ENCODE assay signal across 21 cellular contexts in genomic region chr1:225483818-225484656, GRCh38. TPM values are rescaled to one million over a fixed set of nuclear protein-coding genes. Genes with fewer than 3 reads are reported as not detected.
DNase-seq lines count a peak whose midpoint lies in the region; ATAC-seq and TF ChIP-seq lines count a peak whose summit lies in the region.
"Had no signal": no experiment of that assay in that cellular context is flagged by ENCODE, and none has a peak within 500 bp of the region (broad histone marks: within the 10 kb centered on the region; RNA-seq: fewer than 3 reads in every experiment).

No MANE protein-coding gene starts in this region.

- no peak overlapping the region for H2BK5ac ChIP-seq in trophoblast cell (ENCODE audit: low read depth, low read length, poor library complexity)

- H3K27me3 Mint-ChIP-seq in WTC11 (ENCODE audit: low read depth), result no peaks in the 10 kb centered on the region
- peaks cover 12% of the 10 kb centered on the region for H3K27me3 Mint-ChIP-seq in activated CD4-positive, alpha-beta memory T cell treated with anti-CD3 and anti-CD28 coated beads, Interleukin-2, amount 10 ng/mL, durations not matched to agents 7 days and 5 days
- H3K27me3 Mint-ChIP-seq: natural killer cell treated with Interleukin-12 subunit alpha and Interleukin-12 subunit beta and Interleukin-15 and Interleukin-18, amount 100 ng/mL, for 72 hours had no signal

- no peak for TF ChIP-seq CTCF in WTC11 (IDR thresholded peaks at IDR 0.05)

- no peaks in the 10 kb centered on the region; a peak in 2 of 22 replicates for H4K20me1 ChIP-seq in BLaER1 treated with 17β-estradiol and CSF1 and Interleukin-3, amounts not matched to agents 10 nM and 100 nM

- no peak overlapping the region for H4K91ac ChIP-seq in trophoblast cell (ENCODE audit: low read depth, low read length)

- no peak overlapping the region for H3K4me3 ChIP-seq in BLaER1 treated with 17β-estradiol and CSF1 and Interleukin-3, amounts not matched to agents 10 nM and 100 nM
- no peak overlapping the region for H3K4me3 ChIP-seq in trophoblast cell (ENCODE audit: low read depth, low read length)
- H3K4me3 ChIP-seq: adrenal gland, lung, MG63, testis had no signal

- intact Hi-C loops in left cardiac atrium (cut with DNase I), result no loop called here

- no peak overlapping the region for H3K14ac ChIP-seq in trophoblast cell (ENCODE audit: low read length)

- no peaks in the 10 kb centered on the region for H3K9me3 ChIP-seq in BLaER1 treated with 17β-estradiol and CSF1 and Interleukin-3, amounts not matched to agents 10 nM and 100 nM (replicated peaks in 1 of 11)
- H3K9me3 ChIP-seq in trophoblast cell (ENCODE audit: insufficient read depth, low read depth, low read length), result no peaks in the 10 kb centered on the region
- H3K9me3 ChIP-seq: adrenal gland, MG63, testis had no signal

- no peak overlapping the region for H4K12ac ChIP-seq in trophoblast cell (ENCODE audit: low read depth, low read length)

- H3K4me1 Mint-ChIP-seq in WTC11, result peaks cover 16% of the 10 kb centered on the region
- no peaks in the 10 kb centered on the region for H3K4me1 Mint-ChIP-seq in activated CD4-positive, alpha-beta memory T cell treated with anti-CD3 and anti-CD28 coated beads, Interleukin-2, amount 10 ng/mL, durations not matched to agents 7 days and 5 days

- no peaks in the 10 kb centered on the region for H3K79me1 ChIP-seq in trophoblast cell (ENCODE audit: low read length)

- no peak overlapping the region for H4K8ac ChIP-seq in trophoblast cell (ENCODE audit: low read depth, low read length)

- peak overlapping the region in 8 of 11 experiments; percentile 20 to 85 (median 62); a peak in 16 of 22 replicates for H3K4me2 ChIP-seq in BLaER1 treated with 17β-estradiol and CSF1 and Interleukin-3, amounts not matched to agents 10 nM and 100 nM
- H3K4me2 ChIP-seq in trophoblast cell (ENCODE audit: low read length), result no peak overlapping the region

- DNase-seq in WTC11 (ENCODE audit: low spot score) (peak; percentile 10), left cardiac atrium (peak; percentile 22), trophoblast cell (no peak), NCI-H1417 (lab: John Stamatoyannopoulos, UW) (no peak)
- DNase-seq in activated CD4-positive, alpha-beta memory T cell treated with anti-CD3 and anti-CD28 coated beads, Interleukin-2, amount 10 ng/mL, durations not matched to agents 7 days and 5 days, result no peak
- DNase-seq in stimulated activated naive CD4-positive, alpha-beta T cell (lab: John Stamatoyannopoulos, UW), result no peak
- no peak for DNase-seq in central memory CD4-positive, alpha-beta T cell
- DNase-seq: activated CD4-positive, alpha-beta T cell treated with anti-CD3 and anti-CD28 coated beads for 4 hours; activated effector memory CD4-positive, alpha-beta T cell treated with Interleukin-2 at 50 U/mL for 16 hours; CD8-positive, alpha-beta memory T cell; DMS79 treated with DMSO at 0.1 percent for 48 hours; IMR-90; MG63; NCI-H446 treated with DMSO at 0.1 percent for 48 hours; testis had no signal

- H2AK5ac ChIP-seq in trophoblast cell (ENCODE audit: low read length), result no peak overlapping the region

- CTCF ChIA-PET in WTC11 (lab: Charles Lee), result interaction anchor here (0.9 to 8.2 kb wide), 6 partner anchors 9 to 504 kb away, joined by 3 to 73 read pairs (median 12); no protein-coding TSS in a partner anchor
- CTCF ChIA-PET in activated CD4-positive, alpha-beta memory T cell treated with anti-CD3 and anti-CD28 coated beads, Interleukin-2, amount 10 ng/mL, durations not matched to agents 7 days and 5 days (lab: Charles Lee), result interaction anchor here (0.6 to 4.7 kb wide), 2 partner anchors 9 to 247 kb away, joined by 3 to 13 read pairs; no protein-coding TSS in a partner anchor

- no peak overlapping the region for H3K18ac ChIP-seq in trophoblast cell (ENCODE audit: low read length)

- H3K4me1 ChIP-seq in BLaER1 treated with 17β-estradiol and CSF1 and Interleukin-3, amounts not matched to agents 10 nM and 100 nM, result peaks cover 15 to 68% (median 61%) of the 10 kb centered on the region in 10 experiments
- H3K4me1 ChIP-seq in trophoblast cell (ENCODE audit: control insufficient read depth in 1 of 2, insufficient read depth in 2 of 2, low read length in 2 of 2), result no peaks in the 10 kb centered on the region
- H3K4me1 ChIP-seq: adrenal gland, testis had no signal

- 0 out of 22 replicates have a peak overlapping the region, but pooled peaks of 1 of the 11 experiments have one; percentile 11 for H3K27ac ChIP-seq in BLaER1 treated with 17β-estradiol and CSF1 and Interleukin-3, amounts not matched to agents 10 nM and 100 nM
- H3K27ac ChIP-seq in trophoblast cell (ENCODE audit: low read depth, low read length), result no peak overlapping the region
- H3K27ac ChIP-seq: adrenal gland, HL-60, testis had no signal

- H2BK12ac ChIP-seq in trophoblast cell (ENCODE audit: low read length), result no peak overlapping the region

- H3K79me2 ChIP-seq in trophoblast cell (ENCODE audit: control insufficient read depth, insufficient read depth, low read length, poor library complexity), result no peaks in the 10 kb centered on the region

- no peak overlapping the region for H2AFZ ChIP-seq in trophoblast cell (ENCODE audit: insufficient read depth, low read length, poor library complexity)

- H3K9me3 Mint-ChIP-seq in WTC11, result no peaks in the 10 kb centered on the region
- H3K9me3 Mint-ChIP-seq in activated CD4-positive, alpha-beta memory T cell treated with anti-CD3 and anti-CD28 coated beads, Interleukin-2, amount 10 ng/mL, durations not matched to agents 7 days and 5 days, result no peaks in the 10 kb centered on the region
- H3K9me3 Mint-ChIP-seq: CD8-positive, alpha-beta memory T cell; natural killer cell treated with Interleukin-12 subunit alpha and Interleukin-12 subunit beta and Interleukin-15 and Interleukin-18, amount 100 ng/mL, for 72 hours had no signal

- no CpG with 5 or more reads among the region's 23 CpGs for WGBS in trophoblast cell (ENCODE audit: extremely low coverage, insufficient coverage, insufficient read length)

- no peaks in the 10 kb centered on the region for H3K36me3 ChIP-seq in BLaER1 treated with 17β-estradiol and CSF1 and Interleukin-3, amounts not matched to agents 10 nM and 100 nM
- H3K36me3 ChIP-seq in trophoblast cell (ENCODE audit: control insufficient read depth in 1 of 2, insufficient read depth in 2 of 2, low read length in 2 of 2), result no peaks in the 10 kb centered on the region
- H3K36me3 ChIP-seq: adrenal gland had no signal

- no peak overlapping the region for H3K4ac ChIP-seq in trophoblast cell (ENCODE audit: low read depth, low read length)

- POLR2A ChIA-PET in WTC11 (lab: Charles Lee), result interaction anchor here (0.7 kb wide), 1 partner anchor 184 kb away, joined by 3 read pairs; no protein-coding TSS in a partner anchor
- POLR2A ChIA-PET in activated CD4-positive, alpha-beta memory T cell treated with anti-CD3 and anti-CD28 coated beads, Interleukin-2, amount 10 ng/mL, durations not matched to agents 7 days and 5 days (lab: Charles Lee), result interaction anchor here (2.0 to 2.2 kb wide), 2 partner anchors 16 kb away, joined by 7 to 9 read pairs; no protein-coding TSS in a partner anchor

- no peaks in the 10 kb centered on the region for H3K36me3 Mint-ChIP-seq in WTC11
- no peaks in the 10 kb centered on the region for H3K36me3 Mint-ChIP-seq in activated CD4-positive, alpha-beta memory T cell treated with anti-CD3 and anti-CD28 coated beads, Interleukin-2, amount 10 ng/mL, durations not matched to agents 7 days and 5 days (ENCODE audit: low read depth)
- H3K36me3 Mint-ChIP-seq: CD8-positive, alpha-beta memory T cell; natural killer cell treated with Interleukin-12 subunit alpha and Interleukin-12 subunit beta and Interleukin-15 and Interleukin-18, amount 100 ng/mL, for 72 hours had no signal

- peak overlapping the region; percentile 65 for H3K23ac ChIP-seq in trophoblast cell (ENCODE audit: low read length)

- no peak for ATAC-seq in WTC11
- ATAC-seq in left cardiac atrium, result peak; percentile 42 to 69
- ATAC-seq: natural killer cell treated with Interleukin-12 subunit alpha and Interleukin-12 subunit beta and Interleukin-15 and Interleukin-18, amount 100 ng/mL, for 72 hours had no signal

- peaks cover 0 to 15% (median 0%) of the 10 kb centered on the region in 11 experiments; a peak in 6 of 22 replicates for H3K27me3 ChIP-seq in BLaER1 treated with 17β-estradiol and CSF1 and Interleukin-3, amounts not matched to agents 10 nM and 100 nM
- H3K27me3 ChIP-seq in trophoblast cell (ENCODE audit: insufficient read depth, low read length), result no peaks in the 10 kb centered on the region
- H3K27me3 ChIP-seq: adrenal gland, MG63, testis had no signal

- H2BK120ac ChIP-seq in trophoblast cell (ENCODE audit: insufficient read depth, low read length, poor library complexity), result no peak overlapping the region

- H3K9ac ChIP-seq in BLaER1 treated with 17β-estradiol and CSF1 and Interleukin-3, amounts not matched to agents 10 nM and 100 nM, result 0 out of 22 replicates have a peak overlapping the region, but pooled peaks of 1 of the 11 experiments have one; percentile 20
- peak overlapping the region; percentile 37 for H3K9ac ChIP-seq in trophoblast cell (ENCODE audit: low read length)

- no peak overlapping the region for H3K4me3 Mint-ChIP-seq in WTC11
- no peak overlapping the region for H3K4me3 Mint-ChIP-seq in activated CD4-positive, alpha-beta memory T cell treated with anti-CD3 and anti-CD28 coated beads, Interleukin-2, amount 10 ng/mL, durations not matched to agents 7 days and 5 days
- H3K4me3 Mint-ChIP-seq: CD8-positive, alpha-beta memory T cell; natural killer cell treated with Interleukin-12 subunit alpha and Interleukin-12 subunit beta and Interleukin-15 and Interleukin-18, amount 100 ng/mL, for 72 hours had no signal

- peak overlapping the region; percentile 6; the same call in 1 of the 2 replicates for H3K27ac Mint-ChIP-seq in WTC11
- H3K27ac Mint-ChIP-seq in activated CD4-positive, alpha-beta memory T cell treated with anti-CD3 and anti-CD28 coated beads, Interleukin-2, amount 10 ng/mL, durations not matched to agents 7 days and 5 days, result no peak overlapping the region
- H3K27ac Mint-ChIP-seq: natural killer cell treated with Interleukin-12 subunit alpha and Interleukin-12 subunit beta and Interleukin-15 and Interleukin-18, amount 100 ng/mL, for 72 hours; progenitor cell of endocrine pancreas had no signal

TF ChIP-seq in WTC11, 78 proteins besides CTCF, POLR2A, EP300 and RAD21 (continues in another document):
- TF ChIP-seq ZBTB21 (CRISPR knock-in tag; IDR thresholded peaks at IDR 0.05; ENCODE audit: borderline replicate concordance) (no peak), USF2 (CRISPR knock-in tag; IDR thresholded peaks at IDR 0.05) (no peak)

RNA-seq across cellular contexts. Expression of gene LBR, which starts 56.2 kb away (rescaled TPM):
- total RNA-seq in WTC11 (2021) (63.8 to 86.0 TPM (median 66.0 TPM) in 3 replicates), left cardiac atrium (10 to 100 TPM; 18.2 to 21.1 TPM)
- polyA plus RNA-seq in trophoblast cell (2013), result 46.6 and 47.2 TPM in 2 replicates
- 100 to 1,000 TPM; 251 to 259 TPM for total RNA-seq in activated CD4-positive, alpha-beta memory T cell treated with anti-CD3 and anti-CD28 coated beads, Interleukin-2, amount 10 ng/mL, durations not matched to agents 7 days and 5 days

Comparison
In these comparisons a context has a peak if more than half of its experiments do, and no peak if none do; other contexts are left out.
1. DNase-seq: peak in WTC11 (single experiment) and left cardiac atrium (single experiment); none in trophoblast cell (0 of 2), NCI-H1417 (0 of 3), activated CD4-positive, alpha-beta memory T cell treated with anti-CD3 and anti-CD28 coated beads, Interleukin-2, amount 10 ng/mL, durations not matched to agents 7 days and 5 days (single experiment), stimulated activated naive CD4-positive, alpha-beta T cell (0 of 6) and central memory CD4-positive, alpha-beta T cell (single experiment).